12 cellular contexts compared by ENCODE assay signal in genomic region chr3:124824286-124824915, GRCh38.
"Had no signal": no experiment of that assay in that cellular context is flagged by ENCODE, and none has a peak within 500 bp of the region (broad histone marks: within the 10 kb centered on the region; RNA-seq: fewer than 3 reads in every experiment).

No MANE protein-coding gene starts in this region.

- H3K4me3 ChIP-seq: gastrocnemius medialis, pancreas, thoracic aorta had no signal

- DNase-seq: activated CD4-positive, alpha-beta T cell treated with anti-CD3 and anti-CD28 coated beads for 48 hours; activated naive CD4-positive, alpha-beta T cell; central memory CD4-positive, alpha-beta T cell; cortex of kidney; effector CD8-positive, alpha-beta T cell; gastrocnemius medialis; pancreas; retina; stimulated activated CD4-positive, alpha-beta T cell treated with anti-CD3 and anti-CD28 coated beads, Interleukin-4, amount 100 ng/mL, for 4 hours; stimulated activated naive CD8-positive, alpha-beta T cell treated with anti-CD3 and anti-CD28 coated beads, Interleukin-15, amount 100 ng/mL, for 72 hours; T1000 had no signal

- H3K27me3 ChIP-seq: gastrocnemius medialis, pancreas had no signal

- H3K36me3 ChIP-seq: pancreas had no signal

- H3K9me3 ChIP-seq: gastrocnemius medialis, pancreas, thoracic aorta had no signal

- ATAC-seq: gastrocnemius medialis; pancreas; stimulated activated naive CD8-positive, alpha-beta T cell treated with anti-CD3 and anti-CD28 coated beads, Interleukin-15, amount 100 ng/mL, for 72 hours had no signal

- H3K4me1 ChIP-seq: gastrocnemius medialis, pancreas had no signal

- H3K27ac ChIP-seq: gastrocnemius medialis, pancreas, thoracic aorta had no signal
